6 cellular contexts compared by ENCODE assay signal in the genomic region with DNA sequence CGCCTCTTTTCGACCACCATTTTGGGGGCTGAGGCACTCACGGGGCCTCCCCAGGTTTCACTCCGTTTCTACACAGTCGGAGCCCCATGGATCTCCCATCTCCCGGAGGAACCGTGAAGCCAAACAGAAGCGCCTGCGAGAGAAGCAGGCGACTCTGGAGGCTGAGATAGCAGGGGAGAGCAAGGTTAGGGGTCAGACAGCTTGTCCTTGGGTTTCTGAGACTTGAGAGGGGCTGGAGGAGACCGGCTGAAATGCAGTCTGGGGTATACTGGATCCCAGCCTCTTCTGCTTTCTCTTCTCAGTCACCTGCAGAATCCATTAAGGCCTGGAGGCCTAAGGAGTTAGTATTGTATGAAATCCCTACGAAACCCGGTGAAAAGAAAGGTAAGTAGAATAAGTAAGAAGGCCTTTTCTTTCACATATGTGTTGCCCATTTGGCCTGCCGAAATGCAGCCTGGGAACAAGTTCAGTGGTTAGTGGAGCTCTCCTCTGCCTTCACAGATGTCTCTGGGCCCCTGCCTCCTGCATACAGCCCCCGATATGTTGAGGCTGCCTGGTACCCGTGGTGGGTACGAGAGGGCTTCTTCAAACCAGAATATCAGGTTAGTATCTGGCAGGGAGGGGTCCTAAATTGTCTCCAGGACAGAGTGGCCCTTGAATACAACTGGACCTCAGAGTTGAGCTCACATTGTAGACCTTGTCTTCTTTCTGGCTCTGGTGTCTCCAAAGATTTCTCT. TPM values are rescaled to one million over a fixed set of nuclear protein-coding genes. Genes with fewer than 3 reads are reported as not detected.
DNase-seq lines count a peak whose midpoint lies in the region; ATAC-seq and TF ChIP-seq lines count a peak whose summit lies in the region.

No MANE protein-coding gene starts in this region.

- no peaks in the 10 kb centered on the region for H3K79me2 ChIP-seq in GM23248 (ENCODE audit: insufficient read depth)

- H3K4me2 ChIP-seq in GM23248 (ENCODE audit: unreplicated experiment): peak overlapping the region; percentile 77

- no peak for ATAC-seq in activated naive CD8-positive, alpha-beta T cell treated with anti-CD3 and anti-CD28 coated beads, Interleukin-2, amount 10 ng/mL, durations not matched to agents 7 days and 5 days (ENCODE audit: low read depth)
- ATAC-seq in GM18498 (IDR thresholded peaks at IDR 0.05; ENCODE audit: unreplicated experiment): no peak

- H3K4me1 Mint-ChIP-seq in activated naive CD8-positive, alpha-beta T cell treated with anti-CD3 and anti-CD28 coated beads, Interleukin-2, amount 10 ng/mL, durations not matched to agents 7 days and 5 days: peaks cover 24% of the 10 kb centered on the region

- peak overlapping the region; percentile 90 for H3K27ac Mint-ChIP-seq in activated naive CD8-positive, alpha-beta T cell treated with anti-CD3 and anti-CD28 coated beads, Interleukin-2, amount 10 ng/mL, durations not matched to agents 7 days and 5 days

- no peaks in the 10 kb centered on the region for H3K27me3 Mint-ChIP-seq in activated naive CD8-positive, alpha-beta T cell treated with anti-CD3 and anti-CD28 coated beads, Interleukin-2, amount 10 ng/mL, durations not matched to agents 7 days and 5 days

- H3K4me1 ChIP-seq in GM23248 (ENCODE audit: insufficient read depth) (no peaks in the 10 kb centered on the region), mononuclear cell (ENCODE audit: insufficient read depth, low read length) (peaks cover 20% of the 10 kb centered on the region)

- H4K20me1 ChIP-seq in GM23248 (ENCODE audit: insufficient read depth): no peaks in the 10 kb centered on the region

- no peaks in the 10 kb centered on the region for H3K9me2 ChIP-seq in GM23248 (ENCODE audit: insufficient read depth)

- H3K36me3 ChIP-seq in GM23248 (ENCODE audit: low read depth): 0 out of 2 replicates have a peak, but pooled peaks cover 3% of the 10 kb centered on the region

- CTCF ChIA-PET in HEK293T (lab: Yijun Ruan, JAX): interaction anchor here (0.8 to 4.0 kb wide), 8 partner anchors 33 to 172 kb away, joined by 3 to 37 read pairs (median 5); no protein-coding TSS in a partner anchor

- no peaks in the 10 kb centered on the region for H3K9me3 Mint-ChIP-seq in activated naive CD8-positive, alpha-beta T cell treated with anti-CD3 and anti-CD28 coated beads, Interleukin-2, amount 10 ng/mL, durations not matched to agents 7 days and 5 days

- in situ Hi-C loops in GM23248 (cut with MboI): loop anchor here (10.0 kb wide), 1 partner anchor 160 kb away; no protein-coding TSS in a partner anchor
- in situ Hi-C loops in ACHN (cut with HindIII; ENCODE audit: low pct_ligation_motif_present, low pct_unique_long_range_greater_than_20kb, low sequenced_read_pairs): no loop called here

- no peaks in the 10 kb centered on the region for H3K27me3 ChIP-seq in GM23248 (replicated peaks; ENCODE audit: insufficient read depth)
- no peaks in the 10 kb centered on the region for H3K27me3 ChIP-seq in mononuclear cell (ENCODE audit: insufficient read depth, low read length)

- H3K9me3 ChIP-seq in GM23248 (ENCODE audit: low read depth) (no peaks in the 10 kb centered on the region), mononuclear cell (ENCODE audit: low read depth, low read length) (no peaks in the 10 kb centered on the region)

- WGBS in GM23248 (ENCODE audit: low coverage in 1 of 2, low lambda C conversion rate in 2 of 2, missing lambda C conversion rate in 2 of 2), 2 experiments: 34 to 35% methylated on average over 17 of the region's 17 CpGs

- POLR2A ChIA-PET in activated naive CD8-positive, alpha-beta T cell treated with anti-CD3 and anti-CD28 coated beads, Interleukin-2, amount 10 ng/mL, durations not matched to agents 7 days and 5 days (lab: Charles Lee): interaction anchor here (0.9 to 2.9 kb wide), 6 partner anchors 10 to 243 kb away, joined by 3 to 13 read pairs (median 4); a partner anchor contains a TSS
- POLR2A ChIA-PET in HEK293T (lab: Yijun Ruan, JAX): interaction anchor here (1.2 to 1.8 kb wide), 5 partner anchors 11 to 172 kb away, joined by 3 to 7 read pairs (median 5); no protein-coding TSS in a partner anchor

- H3K4me3 Mint-ChIP-seq in activated naive CD8-positive, alpha-beta T cell treated with anti-CD3 and anti-CD28 coated beads, Interleukin-2, amount 10 ng/mL, durations not matched to agents 7 days and 5 days: peak overlapping the region; percentile 98

- peak overlapping the region; percentile 84 for H2AFZ ChIP-seq in GM23248

- peak overlapping the region; percentile 72 for H3K27ac ChIP-seq in GM23248

- H3K4me3 ChIP-seq in GM23248 (peak overlapping the region; percentile 74), mononuclear cell (ENCODE audit: low read length) (peak overlapping the region; percentile 66)

- H3F3A ChIP-seq in GM23248 (ENCODE audit: insufficient read depth): peaks cover 12% of the 10 kb centered on the region

- peaks cover 15% of the 10 kb centered on the region for H3K36me3 Mint-ChIP-seq in activated naive CD8-positive, alpha-beta T cell treated with anti-CD3 and anti-CD28 coated beads, Interleukin-2, amount 10 ng/mL, durations not matched to agents 7 days and 5 days

- DNase-seq in GM23248: peak; percentile 31
- peak; percentile 40 for DNase-seq in activated naive CD8-positive, alpha-beta T cell treated with anti-CD3 and anti-CD28 coated beads, Interleukin-2, amount 10 ng/mL, durations not matched to agents 7 days and 5 days
- no peak for DNase-seq in ACHN
- no peak for DNase-seq in HEK293T (ENCODE audit: extremely low spot score)

- H3K9ac ChIP-seq in GM23248: peak overlapping the region; percentile 90

TF ChIP-seq in HEK293T, 16 proteins besides CTCF, POLR2A, EP300 and RAD21:
- TF ChIP-seq LEF1 (IDR thresholded peaks at IDR 0.05; ENCODE audit: borderline replicate concordance) (no peak), FOXM1 (IDR thresholded peaks at IDR 0.05; ENCODE audit: borderline replicate concordance) (no peak), TARDBP (IDR thresholded peaks at IDR 0.05) (no peak), FOXK2 (IDR thresholded peaks at IDR 0.05) (no peak), FOXA1 (IDR thresholded peaks at IDR 0.05) (no peak), SUZ12 (IDR thresholded peaks at IDR 0.05) (no peak), BHLHE40 (IDR thresholded peaks at IDR 0.05; ENCODE audit: borderline replicate concordance) (no peak)
- TF ChIP-seq, protein P1, sequence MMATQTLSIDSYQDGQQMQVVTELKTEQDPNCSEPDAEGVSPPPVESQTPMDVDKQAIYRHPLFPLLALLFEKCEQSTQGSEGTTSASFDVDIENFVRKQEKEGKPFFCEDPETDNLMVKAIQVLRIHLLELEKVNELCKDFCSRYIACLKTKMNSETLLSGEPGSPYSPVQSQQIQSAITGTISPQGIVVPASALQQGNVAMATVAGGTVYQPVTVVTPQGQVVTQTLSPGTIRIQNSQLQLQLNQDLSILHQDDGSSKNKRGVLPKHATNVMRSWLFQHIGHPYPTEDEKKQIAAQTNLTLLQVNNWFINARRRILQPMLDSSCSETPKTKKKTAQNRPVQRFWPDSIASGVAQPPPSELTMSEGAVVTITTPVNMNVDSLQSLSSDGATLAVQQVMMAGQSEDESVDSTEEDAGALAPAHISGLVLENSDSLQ (IDR thresholded peaks at IDR 0.05): no peak

RNA-seq across cellular contexts. Expression of a gene that starts 1.0 kb away (rescaled TPM):
- 11.9 and 20.8 TPM in 2 replicates for total RNA-seq in GM23248 (2014; rRNA removed; shearing (Covaris generic))
- 8.5 and 9.9 TPM in 2 replicates for polyA plus RNA-seq in GM23248 (2016; fragmentation: Nextera tagmentation; extraction: Ambion mirVana)
- 10 to 100 TPM; 38.0 to 43.1 TPM for total RNA-seq in activated naive CD8-positive, alpha-beta T cell treated with anti-CD3 and anti-CD28 coated beads, Interleukin-2, amount 10 ng/mL, durations not matched to agents 7 days and 5 days
- total RNA-seq in mononuclear cell: 10.0 TPM

RNA-seq across cellular contexts. Expression of a gene that starts 7.0 kb away (rescaled TPM):
- 12.8 and 21.7 TPM in 2 replicates for total RNA-seq in GM23248 (2014; rRNA removed; shearing (Covaris generic))
- polyA plus RNA-seq in GM23248 (2016; fragmentation: Nextera tagmentation; extraction: Ambion mirVana): 5.3 and 5.4 TPM in 2 replicates
- total RNA-seq in activated naive CD8-positive, alpha-beta T cell treated with anti-CD3 and anti-CD28 coated beads, Interleukin-2, amount 10 ng/mL, durations not matched to agents 7 days and 5 days: 10 to 100 TPM; 26.7 to 36.2 TPM
- 2.8 TPM for total RNA-seq in mononuclear cell

RNA-seq across cellular contexts. Expression of a gene that starts 16.9 kb away (rescaled TPM):
- not detected in 2 replicates for total RNA-seq in GM23248 (2014; rRNA removed; shearing (Covaris generic))
- not detected in 2 replicates for polyA plus RNA-seq in GM23248 (2016; fragmentation: Nextera tagmentation; extraction: Ambion mirVana)
- total RNA-seq in activated naive CD8-positive, alpha-beta T cell treated with anti-CD3 and anti-CD28 coated beads, Interleukin-2, amount 10 ng/mL, durations not matched to agents 7 days and 5 days: not detected
- total RNA-seq in mononuclear cell: not detected

RNA-seq across cellular contexts. Expression of a gene that starts 25.8 kb away (rescaled TPM):
- not detected in 2 replicates for total RNA-seq in GM23248 (2014; rRNA removed; shearing (Covaris generic))
- not detected in 2 replicates for polyA plus RNA-seq in GM23248 (2016; fragmentation: Nextera tagmentation; extraction: Ambion mirVana)
- not detected for total RNA-seq in activated naive CD8-positive, alpha-beta T cell treated with anti-CD3 and anti-CD28 coated beads, Interleukin-2, amount 10 ng/mL, durations not matched to agents 7 days and 5 days
- not detected for total RNA-seq in mononuclear cell

RNA-seq across cellular contexts. Expression of a gene that starts 30.7 kb away (rescaled TPM):
- 23.1 and 27.0 TPM in 2 replicates for total RNA-seq in GM23248 (2014; rRNA removed; shearing (Covaris generic))
- polyA plus RNA-seq in GM23248 (2016; fragmentation: Nextera tagmentation; extraction: Ambion mirVana): 16.9 and 17.5 TPM in 2 replicates
- total RNA-seq in activated naive CD8-positive, alpha-beta T cell treated with anti-CD3 and anti-CD28 coated beads, Interleukin-2, amount 10 ng/mL, durations not matched to agents 7 days and 5 days: 10 to 100 TPM; 10.9 to 11.3 TPM
- 2.5 TPM for total RNA-seq in mononuclear cell

Comparison
In these comparisons a context has a peak if more than half of its experiments do, and no peak if none do; other contexts are left out.
1. DNase-seq: peak in GM23248 (single experiment) and activated naive CD8-positive, alpha-beta T cell treated with anti-CD3 and anti-CD28 coated beads, Interleukin-2, amount 10 ng/mL, durations not matched to agents 7 days and 5 days (single experiment); none in ACHN (single experiment) and HEK293T (single experiment).